Comparison of ENCODE assay signal across 8 cellular contexts in genomic region chr2:43105586-43106562, GRCh38.
DNase-seq lines count a peak whose midpoint lies in the region; ATAC-seq and TF ChIP-seq lines count a peak whose summit lies in the region.

No MANE protein-coding gene starts in this region.

- no peaks in the 10 kb centered on the region for H3K9me3 ChIP-seq in OCI-LY7 (ENCODE audit: low read length)
- H3K9me3 ChIP-seq in neutrophil = no peaks in the 10 kb centered on the region

- H3K36me3 ChIP-seq in OCI-LY7 (ENCODE audit: insufficient read depth, low read length) (no peaks in the 10 kb centered on the region), neutrophil (no peaks in the 10 kb centered on the region)

- no TSS peak for BruUV-seq in OCI-LY7 (replicated peaks; lab: Mats Ljungman, UMichigan)

- TF ChIP-seq CTCF in OCI-LY7 (conservative IDR thresholded peaks at IDR 0.05; ENCODE audit: low read length) = 0 out of 2 replicates have a peak, but pooled peaks have one; percentile 18
- TF ChIP-seq CTCF in epithelial cell of proximal tubule (conservative IDR thresholded peaks at IDR 0.05; ENCODE audit: low read depth, low read length) = peak; percentile 42
- peak; percentile 83 for TF ChIP-seq CTCF in neutrophil (IDR thresholded peaks at IDR 0.05)

- H3K9me3 Mint-ChIP-seq in stimulated activated naive CD8-positive, alpha-beta T cell treated with anti-CD3 and anti-CD28 coated beads, Interleukin-15, Interleukin-2, amounts not matched to agents 100 ng/mL and 50 ng/mL, for 24 hours = peaks cover 3% of the 10 kb centered on the region

- no peaks in the 10 kb centered on the region for H3K27me3 ChIP-seq in neutrophil

- H3K79me2 ChIP-seq in OCI-LY7 (ENCODE audit: insufficient read depth, low read depth, low read length) = no peaks in the 10 kb centered on the region

- intact Hi-C loops in OCI-LY7 (cut with micrococcal nuclease; ENCODE audit: unreplicated experiment) = no loop called here

- H3K4me2 ChIP-seq in OCI-LY7 (ENCODE audit: low read length) = peak overlapping the region; percentile 37

- H3K4me1 Mint-ChIP-seq in stimulated activated naive CD8-positive, alpha-beta T cell treated with anti-CD3 and anti-CD28 coated beads, Interleukin-15, Interleukin-2, amounts not matched to agents 100 ng/mL and 50 ng/mL, for 24 hours (ENCODE audit: low read depth) = peaks cover 39% of the 10 kb centered on the region

- no peak overlapping the region for H3K4me3 Mint-ChIP-seq in stimulated activated naive CD8-positive, alpha-beta T cell treated with anti-CD3 and anti-CD28 coated beads, Interleukin-15, Interleukin-2, amounts not matched to agents 100 ng/mL and 50 ng/mL, for 24 hours

- no peaks in the 10 kb centered on the region for H4K20me1 ChIP-seq in OCI-LY7 (ENCODE audit: insufficient read depth, low read length)

- H3K9me2 ChIP-seq in OCI-LY7 (ENCODE audit: insufficient read depth, low read length) = no peaks in the 10 kb centered on the region

- no peaks in the 10 kb centered on the region for H3K36me3 Mint-ChIP-seq in stimulated activated naive CD8-positive, alpha-beta T cell treated with anti-CD3 and anti-CD28 coated beads, Interleukin-15, Interleukin-2, amounts not matched to agents 100 ng/mL and 50 ng/mL, for 24 hours (ENCODE audit: low read depth)

- ATAC-seq in stimulated activated naive CD8-positive, alpha-beta T cell treated with anti-CD3 and anti-CD28 coated beads, Interleukin-15, Interleukin-2, amounts not matched to agents 100 U/mL and 50 U/mL, for 24 hours = no peak

- H3K27ac ChIP-seq in OCI-LY7 (ENCODE audit: low read depth, low read length, poor library complexity, severe bottlenecking) = no peak overlapping the region
- H3K27ac ChIP-seq in neutrophil = peak overlapping the region; percentile 95

- peak overlapping the region; percentile 44 for H2AFZ ChIP-seq in OCI-LY7 (ENCODE audit: low read length)

- H3K4me3 ChIP-seq in OCI-LY7 (ENCODE audit: low read depth, low read length, poor library complexity, severe bottlenecking) (no peak overlapping the region), epithelial cell of proximal tubule (ENCODE audit: low read depth, low read length) (no peak overlapping the region), neutrophil (ENCODE audit: low read depth in 1 of 2, low read length in 1 of 2) (peak overlapping the region in 1 of 2 experiments; percentile 46)

- CTCF ChIA-PET in OCI-LY7 (lab: Charles Lee; ENCODE audit: unreplicated experiment) = interaction anchor here (0.5 to 0.6 kb wide), 3 partner anchors 23 to 305 kb away, joined by 3 read pairs; no protein-coding TSS in a partner anchor

- POLR2A ChIA-PET in OCI-LY7 (lab: Charles Lee) = no interaction called here

- peak overlapping the region; percentile 23 for H3K27ac Mint-ChIP-seq in stimulated activated naive CD8-positive, alpha-beta T cell treated with anti-CD3 and anti-CD28 coated beads, Interleukin-15, Interleukin-2, amounts not matched to agents 100 ng/mL and 50 ng/mL, for 24 hours

- H3K27me3 Mint-ChIP-seq in stimulated activated naive CD8-positive, alpha-beta T cell treated with anti-CD3 and anti-CD28 coated beads, Interleukin-15, Interleukin-2, amounts not matched to agents 100 ng/mL and 50 ng/mL, for 24 hours = no peaks in the 10 kb centered on the region

- peaks cover 34% of the 10 kb centered on the region for H3K4me1 ChIP-seq in OCI-LY7 (ENCODE audit: insufficient read depth, low read length, poor library complexity, severe bottlenecking)
- peaks cover 63 to 72% of the 10 kb centered on the region in 2 experiments for H3K4me1 ChIP-seq in neutrophil (ENCODE audit: control insufficient read depth in 1 of 2, insufficient read depth in 1 of 2, low read depth in 1 of 2, low read length in 1 of 2)

- no peak for DNase-seq in stimulated activated naive CD8-positive, alpha-beta T cell treated with anti-CD3 and anti-CD28 coated beads, Interleukin-15, Interleukin-2, amounts not matched to agents 100 U/mL and 50 U/mL, for 24 hours
- peak; percentile 75 for DNase-seq in OCI-LY7 (ENCODE audit: low spot score)
- no peak for DNase-seq in epithelial cell of proximal tubule (ENCODE audit: low read depth)
- DNase-seq in NCI-H524 treated with DMSO at 0.1 percent for 48 hours (lab: John Stamatoyannopoulos, UW) = no peak
- DNase-seq in stimulated activated CD4-positive, alpha-beta T cell treated with anti-CD3 and anti-CD28 coated beads, Interleukin-15, amount 100 ng/mL, for 24 hours = no peak
- no peak for DNase-seq in stimulated activated CD4-positive, alpha-beta T cell treated with anti-CD3 and anti-CD28 coated beads, Interleukin-2, amount 100 ng/mL, for 48 hours

Comparison
In these comparisons a context has a peak if more than half of its experiments do, and no peak if none do; other contexts are left out.
1. CTCF ChIP-seq: peak in every context shown above with its lines; median percentile 83 in neutrophil; 42 in epithelial cell of proximal tubule; 18 in OCI-LY7.